ENCODE assay signal across 30 cellular contexts in the genomic region with DNA sequence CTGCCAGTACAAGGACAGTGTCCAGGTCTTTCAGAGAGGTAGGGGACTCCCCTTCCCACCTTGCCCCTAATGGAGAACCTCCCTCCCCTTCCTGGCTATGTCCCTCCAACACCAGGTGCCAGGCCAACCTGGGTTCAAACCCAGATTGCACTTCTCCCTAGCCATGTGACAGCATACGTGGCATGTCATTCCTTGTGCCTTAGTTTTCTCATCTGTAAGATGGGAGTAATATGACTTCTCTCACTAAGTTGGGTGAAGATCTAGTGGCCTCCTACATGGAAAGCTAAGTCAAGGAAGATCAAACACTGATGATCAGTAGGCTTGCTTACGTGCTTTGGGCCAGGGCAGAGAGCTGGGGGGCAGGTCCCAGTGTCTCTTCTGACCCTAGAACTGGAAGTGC.
"Had no signal": no experiment of that assay in that cellular context is flagged by ENCODE, and none has a peak within 500 bp of the region (broad histone marks: within the 10 kb centered on the region; RNA-seq: fewer than 3 reads in every experiment).

No MANE protein-coding gene starts in this region.

- H3K4me3 ChIP-seq: adrenal gland, body of pancreas, esophagus squamous epithelium, gastroesophageal sphincter, heart right ventricle had no signal

- H3K27ac ChIP-seq: adrenal gland, body of pancreas, epithelial cell of prostate, esophagus squamous epithelium, gastroesophageal sphincter, heart right ventricle had no signal

- ATAC-seq: activated CD8-positive, alpha-beta T cell treated with anti-CD3 and anti-CD28 coated beads for 36 hours; activated naive CD8-positive, alpha-beta T cell treated with anti-CD3 and anti-CD28 coated beads, Interleukin-2, amount 50 U/mL, for 24 hours; activated T-cell treated with anti-CD3 and anti-CD28 coated beads, Interleukin-2, amount 50 U/mL, for 4 hours; activated T-helper 17 cell treated with anti-CD3 and anti-CD28 coated beads, Interleukin-2, amount 50 U/mL, for 72 hours; body of pancreas; effector memory CD8-positive, alpha-beta T cell; gastroesophageal sphincter; heart right ventricle had no signal

- H3K9me3 Mint-ChIP-seq: activated CD8-positive, alpha-beta T cell treated with anti-CD3 and anti-CD28 coated beads for 36 hours; activated naive CD4-positive, alpha-beta T cell treated with anti-CD3 and anti-CD28 coated beads, Interleukin-2, amount 50 U/mL, for 24 hours; activated naive CD8-positive, alpha-beta T cell treated with anti-CD3 and anti-CD28 coated beads for 36 hours; activated naive CD8-positive, alpha-beta T cell treated with anti-CD3 and anti-CD28 coated beads, Interleukin-2, amount 50 U/mL, for 24 hours; activated T-cell treated with anti-CD3 and anti-CD28 coated beads, Interleukin-2, amount 50 U/mL, for 4 hours; activated T-helper 17 cell treated with anti-CD3 and anti-CD28 coated beads, Interleukin-2, amount 50 U/mL, for 72 hours; effector memory CD8-positive, alpha-beta T cell had no signal

- H3K27ac Mint-ChIP-seq: activated CD8-positive, alpha-beta T cell treated with anti-CD3 and anti-CD28 coated beads for 36 hours; activated naive CD4-positive, alpha-beta T cell treated with anti-CD3 and anti-CD28 coated beads, Interleukin-2, amount 50 U/mL, for 24 hours; activated naive CD8-positive, alpha-beta T cell treated with anti-CD3 and anti-CD28 coated beads for 36 hours; activated naive CD8-positive, alpha-beta T cell treated with anti-CD3 and anti-CD28 coated beads, Interleukin-2, amount 50 U/mL, for 24 hours; activated T-helper 17 cell treated with anti-CD3 and anti-CD28 coated beads, Interleukin-2, amount 50 U/mL, for 72 hours; effector memory CD8-positive, alpha-beta T cell had no signal

- H3K9me3 ChIP-seq: adrenal gland, body of pancreas, esophagus squamous epithelium, gastroesophageal sphincter, heart right ventricle had no signal

- H3K27me3 Mint-ChIP-seq: activated CD8-positive, alpha-beta T cell treated with anti-CD3 and anti-CD28 coated beads for 36 hours; activated naive CD4-positive, alpha-beta T cell treated with anti-CD3 and anti-CD28 coated beads, Interleukin-2, amount 50 U/mL, for 24 hours; activated naive CD8-positive, alpha-beta T cell treated with anti-CD3 and anti-CD28 coated beads for 36 hours; activated naive CD8-positive, alpha-beta T cell treated with anti-CD3 and anti-CD28 coated beads, Interleukin-2, amount 50 U/mL, for 24 hours; activated T-helper 17 cell treated with anti-CD3 and anti-CD28 coated beads, Interleukin-2, amount 50 U/mL, for 72 hours; effector memory CD8-positive, alpha-beta T cell had no signal

- H3K4me1 Mint-ChIP-seq: activated naive CD4-positive, alpha-beta T cell treated with anti-CD3 and anti-CD28 coated beads, Interleukin-2, amount 50 U/mL, for 24 hours; activated naive CD8-positive, alpha-beta T cell treated with anti-CD3 and anti-CD28 coated beads for 36 hours; activated T-helper 17 cell treated with anti-CD3 and anti-CD28 coated beads, Interleukin-2, amount 50 U/mL, for 72 hours had no signal

- H3K4me3 Mint-ChIP-seq: activated CD8-positive, alpha-beta T cell treated with anti-CD3 and anti-CD28 coated beads for 36 hours; activated naive CD4-positive, alpha-beta T cell treated with anti-CD3 and anti-CD28 coated beads, Interleukin-2, amount 50 U/mL, for 24 hours; activated naive CD8-positive, alpha-beta T cell treated with anti-CD3 and anti-CD28 coated beads for 36 hours; activated naive CD8-positive, alpha-beta T cell treated with anti-CD3 and anti-CD28 coated beads, Interleukin-2, amount 50 U/mL, for 24 hours; activated T-cell treated with anti-CD3 and anti-CD28 coated beads, Interleukin-2, amount 50 U/mL, for 4 hours; activated T-helper 17 cell treated with anti-CD3 and anti-CD28 coated beads, Interleukin-2, amount 50 U/mL, for 72 hours; effector memory CD8-positive, alpha-beta T cell had no signal

- H3K4me1 ChIP-seq: adrenal gland had no signal

- H3K36me3 Mint-ChIP-seq: activated naive CD4-positive, alpha-beta T cell treated with anti-CD3 and anti-CD28 coated beads, Interleukin-2, amount 50 U/mL, for 24 hours; activated naive CD8-positive, alpha-beta T cell treated with anti-CD3 and anti-CD28 coated beads for 36 hours had no signal

- DNase-seq: activated CD4-positive, alpha-beta T cell treated with anti-CD3 and anti-CD28 coated beads for 48 hours; activated CD4-positive, alpha-beta T cell treated with anti-CD3 and anti-CD28 coated beads, Interleukin-2, amount 50 U/mL, for 1 hour; activated CD4-positive, alpha-beta T cell treated with anti-CD3 and anti-CD28 coated beads, Interleukin-2, amount 50 U/mL, for 48 hours; activated CD4-positive, CD25-positive, alpha-beta regulatory T cell; activated CD4-positive, CD25-positive, alpha-beta regulatory T cell treated with anti-CD3 and anti-CD28 coated beads, Interleukin-2, amount 50 U/mL, for 72 hours; activated CD8-positive, alpha-beta memory T cell treated with anti-CD3 and anti-CD28 coated beads for 24 hours; activated CD8-positive, alpha-beta T cell treated with anti-CD3 and anti-CD28 coated beads for 36 hours; activated effector memory CD4-positive, alpha-beta T cell treated with Interleukin-2 at 50 U/mL for 16 hours; activated gamma-delta T cell treated with Interleukin-2 at 50 U/mL for 16 hours; activated naive CD4-positive, alpha-beta T cell treated with Interleukin-2 at 50 U/mL for 16 hours; activated naive CD8-positive, alpha-beta T cell treated with anti-CD3 and anti-CD28 coated beads for 36 hours; activated naive CD8-positive, alpha-beta T cell treated with anti-CD3 and anti-CD28 coated beads, Interleukin-2, amount 50 U/mL, for 24 hours; activated T-cell treated with anti-CD3 and anti-CD28 coated beads, Interleukin-2, amount 50 U/mL, for 4 hours; adrenal gland; amygdala; aorta; body of pancreas; caudate nucleus; cortex of kidney; dermis blood vessel endothelial cell; effector CD4-positive, alpha-beta T cell; effector memory CD8-positive, alpha-beta T cell; esophagus squamous epithelium; foreskin melanocyte; heart right ventricle; T-helper 2 cell had no signal

- H3K27me3 ChIP-seq: adrenal gland, body of pancreas, esophagus squamous epithelium, gastroesophageal sphincter, heart right ventricle had no signal
